In the genomic region with DNA sequence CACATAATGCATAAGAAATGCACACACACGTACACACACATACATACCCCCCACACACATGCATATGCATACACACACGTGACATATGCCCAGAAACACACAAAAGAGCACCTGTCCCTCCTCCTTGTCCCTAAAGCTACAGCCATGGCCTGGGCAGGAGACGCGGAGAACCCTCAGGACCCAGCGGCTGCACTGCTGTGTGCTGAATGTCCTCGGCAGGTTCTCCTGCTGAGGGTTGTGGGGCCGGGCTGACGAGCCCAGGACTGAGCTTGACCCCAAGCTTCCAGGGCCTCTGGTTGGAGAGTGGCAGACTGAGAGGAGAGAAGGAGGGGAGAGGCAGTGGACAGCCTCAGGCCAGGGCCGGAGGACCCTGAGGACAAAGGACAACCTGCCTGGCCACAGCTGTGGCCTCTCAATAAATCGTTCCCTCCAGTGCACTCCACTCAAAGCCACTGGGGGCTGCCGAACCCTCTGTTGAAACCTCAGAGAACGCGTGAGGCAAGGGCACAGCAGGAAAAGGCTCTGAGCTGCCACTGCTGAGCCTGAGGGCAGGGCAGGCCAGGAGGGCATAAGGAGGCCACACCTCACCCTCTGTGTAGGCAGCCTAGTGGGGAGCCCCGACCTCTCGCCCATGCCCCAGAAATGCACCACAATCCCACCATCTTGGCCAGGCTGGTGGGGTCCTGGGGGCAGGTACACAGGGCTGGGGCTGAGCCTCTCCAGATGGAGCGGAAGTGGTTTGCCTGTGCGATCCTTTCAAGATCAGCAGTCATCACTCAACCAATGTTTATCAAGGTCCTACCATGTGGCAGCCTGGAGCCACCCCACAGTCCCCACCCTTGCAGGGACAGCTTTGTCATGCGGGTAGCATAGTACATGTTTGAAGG, we compare ENCODE assay signal across 11 cellular contexts. TPM values are rescaled to one million over a fixed set of nuclear protein-coding genes. Genes with fewer than 3 reads are reported as not detected.
DNase-seq lines count a peak whose midpoint lies in the region; ATAC-seq, FAIRE-seq and TF ChIP-seq lines count a peak whose summit lies in the region.
"Had no signal": no experiment of that assay in that cellular context is flagged by ENCODE, and none has a peak within 500 bp of the region (broad histone marks: within the 10 kb centered on the region; RNA-seq: fewer than 3 reads in every experiment).

No MANE protein-coding gene starts in this region.

- TF ChIP-seq POLR2A in GM12891 (IDR thresholded peaks at IDR 0.05; ENCODE audit: low read depth, low read length) (no peak), spleen (IDR thresholded peaks at IDR 0.05) (no peak)

- peaks cover 21 to 29% (median 26%) of the 10 kb centered on the region in 3 donors for H3K4me1 Mint-ChIP-seq in T-cell
- H3K4me1 Mint-ChIP-seq in central memory CD8-positive, alpha-beta T cell: peaks cover 21% of the 10 kb centered on the region

- 63 to 88% (median 74%) methylated on average over 8 to 18 of the region's 18 CpGs for WGBS in spleen, 5 donors

- peaks cover 0 to 46% (median 15%) of the 10 kb centered on the region in 6 donors for H3K4me1 ChIP-seq in spleen

- no peaks in the 10 kb centered on the region for H3K36me3 ChIP-seq in spleen

- H3K9me3 Mint-ChIP-seq in T-cell: peaks cover 0 to 4% (median 0%) of the 10 kb centered on the region in 3 donors
- no peaks in the 10 kb centered on the region for H3K9me3 Mint-ChIP-seq in central memory CD8-positive, alpha-beta T cell

- POLR2A ChIA-PET in T-cell (lab: Charles Lee): no interaction called here

- intact Hi-C loops in spleen (cut with DNase I; ENCODE audit: low total_unique reads): no loop called here

- peak overlapping the region in 2 of 8 donors; percentile 12 to 13 for H3K27ac ChIP-seq in spleen

- DNase-seq in GM12891 (ENCODE audit: insufficient read length, low spot score): no peak
- peak in 32 of 34 experiments; percentile 14 to 59 (median 28) for DNase-seq in T-cell
- DNase-seq in central memory CD8-positive, alpha-beta T cell (ENCODE audit: low spot score in 2 of 2): peak; percentile 15 to 20
- DNase-seq in spleen: peak; percentile 71
- DNase-seq in NCI-H446 (lab: John Stamatoyannopoulos, UW): no peak
- DNase-seq in NCI-H345 (lab: John Stamatoyannopoulos, UW): no peak
- DNase-seq: NCI-H2081 had no signal

- ATAC-seq in T-cell (replicated peaks in 1 of 4): peak; percentile 84 to 96 (median 93)
- ATAC-seq in central memory CD8-positive, alpha-beta T cell (replicated peaks; ENCODE audit: extremely low read depth, poor library complexity, severe bottlenecking): peak; percentile 86
- no peak for ATAC-seq in HG03025 (IDR thresholded peaks at IDR 0.05; ENCODE audit: low FRiP score, unreplicated experiment)
- no peak for ATAC-seq in HG03135 (IDR thresholded peaks at IDR 0.05; ENCODE audit: unreplicated experiment)

- H3K9me3 ChIP-seq in spleen: no peaks in the 10 kb centered on the region

- CTCF ChIA-PET in T-cell (lab: Charles Lee): interaction anchor here in 1 of 2 donors (0.7 kb wide), 1 partner anchor 332 kb away, joined by 5 read pairs; no protein-coding TSS in a partner anchor

- no peak overlapping the region for H3K4me3 ChIP-seq in spleen

- no peak for FAIRE-seq in GM12891 (lab: Jason Lieb, UNC)
- FAIRE-seq: endometrium, GM12892 had no signal

- peaks cover 0 to 4% (median 0%) of the 10 kb centered on the region in 7 donors for H3K27me3 ChIP-seq in spleen (replicated peaks in 1 of 7)

- no peaks in the 10 kb centered on the region for H3K36me3 Mint-ChIP-seq in T-cell
- H3K36me3 Mint-ChIP-seq in central memory CD8-positive, alpha-beta T cell (ENCODE audit: insufficient read depth): peaks cover 3% of the 10 kb centered on the region

- H3K4me3 Mint-ChIP-seq in T-cell: peak overlapping the region; percentile 34 to 63 (median 51)
- peak overlapping the region; percentile 55 for H3K4me3 Mint-ChIP-seq in central memory CD8-positive, alpha-beta T cell

- no peak for TF ChIP-seq CTCF in spleen (IDR thresholded peaks at IDR 0.05 in 8 of 11, conservative IDR thresholded peaks at IDR 0.05 in 3 of 11)

- peaks cover 0 to 11% of the 10 kb centered on the region in 2 donors for H3K27me3 Mint-ChIP-seq in T-cell
- peaks cover 20% of the 10 kb centered on the region for H3K27me3 Mint-ChIP-seq in central memory CD8-positive, alpha-beta T cell

- H3K27ac Mint-ChIP-seq in T-cell: peak overlapping the region; percentile 85 to 87
- H3K27ac Mint-ChIP-seq in central memory CD8-positive, alpha-beta T cell (ENCODE audit: low read depth): peak overlapping the region; percentile 47

TF ChIP-seq in GM12891, 5 proteins besides CTCF, POLR2A, EP300 and RAD21:
- TF ChIP-seq POU2F2 (IDR thresholded peaks at IDR 0.05; ENCODE audit: low read depth, low read length): no peak
- peak; percentile 23; the same call in 1 of the 2 replicates for TF ChIP-seq SPI1 (IDR thresholded peaks at IDR 0.05; ENCODE audit: low read depth, low read length)
- TF ChIP-seq TAF1 (IDR thresholded peaks at IDR 0.05; ENCODE audit: low read depth, low read length): no peak

RNA-seq across cellular contexts. Expression of gene CACNA2D4, which starts 3.1 kb away (rescaled TPM):
- polyA plus RNA-seq in GM12891 (2012; ENCODE audit: low read depth, missing spikeins): 2.1 TPM
- 10 to 100 TPM; 10.2 to 14.8 (median 12.1) TPM for total RNA-seq in T-cell
- 10 to 100 TPM in 3 of 7 donors, 1 to 10 TPM in 4; 3.3 to 11.8 (median 10.0) TPM for total RNA-seq in spleen
- 1 to 10 TPM; 3.4 to 5.0 (median 4.9) TPM for polyA plus RNA-seq in spleen

Comparison
In these comparisons a context has a peak if more than half of its experiments do, and no peak if none do; other contexts are left out.
1. DNase-seq: peak in T-cell (32 of 34), central memory CD8-positive, alpha-beta T cell (2 of 2) and spleen (single experiment); none in GM12891 (single experiment), NCI-H446 (0 of 2) and NCI-H345 (single experiment).
2. ATAC-seq: peak in T-cell (4 of 4) and central memory CD8-positive, alpha-beta T cell (single experiment); none in HG03025 (single experiment) and HG03135 (single experiment).